ENCODE assay signal across 8 cellular contexts in the genomic region with DNA sequence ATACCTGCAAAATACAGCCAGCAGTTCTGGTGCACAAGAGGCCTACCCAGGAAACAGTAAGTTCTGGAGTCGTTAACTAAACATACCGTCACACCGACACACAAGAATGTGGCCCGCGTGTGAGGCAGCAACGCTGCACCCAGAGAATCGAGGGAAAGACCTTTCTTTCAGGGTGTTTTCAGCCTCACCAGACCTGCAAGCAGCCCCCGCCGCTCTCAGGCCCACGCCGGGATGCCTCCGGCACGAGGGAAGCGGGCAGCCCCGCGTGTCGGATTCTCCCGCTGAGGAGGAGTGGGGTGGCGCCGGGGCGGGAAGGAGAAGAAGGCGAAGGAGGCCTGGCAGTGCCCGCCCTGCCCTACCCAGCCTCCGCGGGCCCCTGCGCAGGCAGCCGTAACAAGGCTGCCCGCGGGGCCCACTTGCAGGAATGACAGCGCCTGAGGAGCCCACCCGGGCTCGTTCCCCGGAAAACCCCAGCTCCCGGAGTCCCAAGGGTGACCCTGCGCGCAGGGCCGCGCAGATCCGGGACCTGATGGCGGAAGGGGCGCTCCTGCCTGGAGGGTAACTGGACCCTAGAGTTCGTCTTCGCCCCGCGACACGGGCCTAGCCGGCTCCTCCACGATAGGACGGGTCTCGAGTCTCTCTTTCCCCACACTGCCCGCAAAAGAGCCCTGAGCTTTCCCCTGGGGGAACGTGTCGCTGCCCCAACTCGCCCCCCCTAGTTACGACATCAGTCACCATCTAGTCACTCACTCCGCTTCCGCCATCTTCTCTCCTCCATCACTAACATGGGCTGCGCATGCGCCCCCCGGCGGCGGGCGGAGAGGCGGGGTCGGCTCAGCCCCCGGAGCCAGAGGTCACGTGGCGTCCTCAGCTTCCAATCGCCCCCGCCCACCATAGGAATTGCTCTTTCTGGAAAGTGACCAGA. TPM values are rescaled to one million over a fixed set of nuclear protein-coding genes. Genes with fewer than 3 reads are reported as not detected.
DNase-seq lines count a peak whose midpoint lies in the region; ATAC-seq and TF ChIP-seq lines count a peak whose summit lies in the region.

A gene with protein sequence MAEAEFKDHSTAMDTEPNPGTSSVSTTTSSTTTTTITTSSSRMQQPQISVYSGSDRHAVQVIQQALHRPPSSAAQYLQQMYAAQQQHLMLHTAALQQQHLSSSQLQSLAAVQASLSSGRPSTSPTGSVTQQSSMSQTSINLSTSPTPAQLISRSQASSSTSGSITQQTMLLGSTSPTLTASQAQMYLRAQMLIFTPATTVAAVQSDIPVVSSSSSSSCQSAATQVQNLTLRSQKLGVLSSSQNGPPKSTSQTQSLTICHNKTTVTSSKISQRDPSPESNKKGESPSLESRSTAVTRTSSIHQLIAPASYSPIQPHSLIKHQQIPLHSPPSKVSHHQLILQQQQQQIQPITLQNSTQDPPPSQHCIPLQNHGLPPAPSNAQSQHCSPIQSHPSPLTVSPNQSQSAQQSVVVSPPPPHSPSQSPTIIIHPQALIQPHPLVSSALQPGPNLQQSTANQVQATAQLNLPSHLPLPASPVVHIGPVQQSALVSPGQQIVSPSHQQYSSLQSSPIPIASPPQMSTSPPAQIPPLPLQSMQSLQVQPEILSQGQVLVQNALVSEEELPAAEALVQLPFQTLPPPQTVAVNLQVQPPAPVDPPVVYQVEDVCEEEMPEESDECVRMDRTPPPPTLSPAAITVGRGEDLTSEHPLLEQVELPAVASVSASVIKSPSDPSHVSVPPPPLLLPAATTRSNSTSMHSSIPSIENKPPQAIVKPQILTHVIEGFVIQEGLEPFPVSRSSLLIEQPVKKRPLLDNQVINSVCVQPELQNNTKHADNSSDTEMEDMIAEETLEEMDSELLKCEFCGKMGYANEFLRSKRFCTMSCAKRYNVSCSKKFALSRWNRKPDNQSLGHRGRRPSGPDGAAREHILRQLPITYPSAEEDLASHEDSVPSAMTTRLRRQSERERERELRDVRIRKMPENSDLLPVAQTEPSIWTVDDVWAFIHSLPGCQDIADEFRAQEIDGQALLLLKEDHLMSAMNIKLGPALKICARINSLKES (minus strand): TSS at position 782 of the 925 bp plus-strand sequence. CDS start 18 bp downstream, at position 764.

- H3K9me3 ChIP-seq in T-helper 17 cell (ENCODE audit: control insufficient read depth, low read length, poor library complexity, severe bottlenecking) (no peaks in the 10 kb centered on the region), left ventricle myocardium inferior (replicated peaks) (no peaks in the 10 kb centered on the region), upper lobe of right lung (no peaks in the 10 kb centered on the region)

- H3K9me3 Mint-ChIP-seq in progenitor cell of endocrine pancreas (ENCODE audit: low read depth) = no peaks in the 10 kb centered on the region

- peak within 1 kb of the TSS; percentile 97 for H3K27ac Mint-ChIP-seq in T-helper 17 cell
- peak within 1 kb of the TSS; percentile 99 for H3K27ac Mint-ChIP-seq in progenitor cell of endocrine pancreas

- H3K36me3 ChIP-seq in left ventricle myocardium inferior (peaks cover 24% of the 10 kb centered on the region), upper lobe of right lung (peaks cover 25% of the 10 kb centered on the region)

- H3K4me3 ChIP-seq in left ventricle myocardium inferior (peak within 1 kb of the TSS; percentile 94), upper lobe of right lung (peak within 1 kb of the TSS; percentile 96)

- peak within 1 kb of the TSS; percentile 96 for H3K27ac ChIP-seq in left ventricle myocardium inferior (replicated peaks)
- H3K27ac ChIP-seq in upper lobe of right lung = peak within 1 kb of the TSS; percentile 99

- H3K36me3 Mint-ChIP-seq in T-helper 17 cell (ENCODE audit: low read depth) (peaks cover 3% of the 10 kb centered on the region), progenitor cell of endocrine pancreas (ENCODE audit: insufficient read depth) (peaks cover 16% of the 10 kb centered on the region)

- intact Hi-C loops in left ventricle myocardium inferior (cut with micrococcal nuclease) = no loop called here
- intact Hi-C loops in upper lobe of right lung (cut with DNase I) = no loop called here

- H3K27me3 Mint-ChIP-seq in T-helper 17 cell (no peaks in the 10 kb centered on the region), progenitor cell of endocrine pancreas (no peaks in the 10 kb centered on the region)

- peak; percentile 74 for ATAC-seq in GM18502 (IDR thresholded peaks at IDR 0.05; ENCODE audit: poor library complexity, unreplicated experiment)
- ATAC-seq in HG02943 (IDR thresholded peaks at IDR 0.05; ENCODE audit: low read depth, unreplicated experiment) = peak; percentile 72
- ATAC-seq in T-helper 17 cell = peak; percentile 76
- ATAC-seq in upper lobe of right lung = peak; percentile 96

- H3K27me3 ChIP-seq in left ventricle myocardium inferior (ENCODE audit: low read depth) = no peaks in the 10 kb centered on the region
- no peaks in the 10 kb centered on the region for H3K27me3 ChIP-seq in upper lobe of right lung

- TF ChIP-seq CTCF in left ventricle myocardium inferior (IDR thresholded peaks at IDR 0.05; ENCODE audit: borderline replicate concordance) (peak; percentile 23), progenitor cell of endocrine pancreas (IDR thresholded peaks at IDR 0.05; ENCODE audit: unreplicated experiment) (no peak), upper lobe of right lung (IDR thresholded peaks at IDR 0.05) (peak; percentile 27)

- H3K4me3 Mint-ChIP-seq in T-helper 17 cell (peak within 1 kb of the TSS; percentile 94), progenitor cell of endocrine pancreas (ENCODE audit: low read depth) (peak within 1 kb of the TSS; percentile 99)

- DNase-seq in NCI-H187 (lab: John Stamatoyannopoulos, UW) (peak; percentile 72 to 75), T-helper 17 cell (peak; percentile 86 to 87 (median 86)), amygdala (lab: John Stamatoyannopoulos, UW) (peak; percentile 64 to 94 (median 87)), left ventricle myocardium inferior (peak; percentile 94), progenitor cell of endocrine pancreas (ENCODE audit: low spot score, unreplicated experiment) (peak; percentile 90), upper lobe of right lung (peak; percentile 96)

- H3K4me1 ChIP-seq in left ventricle myocardium inferior = peaks cover 33% of the 10 kb centered on the region
- H3K4me1 ChIP-seq in upper lobe of right lung = peaks cover 17% of the 10 kb centered on the region

- peaks cover 26% of the 10 kb centered on the region for H3K4me1 Mint-ChIP-seq in T-helper 17 cell
- peaks cover 26% of the 10 kb centered on the region for H3K4me1 Mint-ChIP-seq in progenitor cell of endocrine pancreas (ENCODE audit: low read depth)

RNA-seq across cellular contexts. Expression of the gene that starts here (rescaled TPM):
- total RNA-seq in T-helper 17 cell (100 to 1,000 TPM; 124 to 134 TPM), left ventricle myocardium inferior (53.1 TPM), progenitor cell of endocrine pancreas (57.5 and 71.8 TPM in 2 replicates), upper lobe of right lung (84.4 TPM)

Comparison
In these comparisons a context has a peak if more than half of its experiments do, and no peak if none do; other contexts are left out.
1. Peak in every context shown above with its lines: DNase-seq, ATAC-seq, H3K4me3 ChIP-seq and H3K27ac ChIP-seq.